15 cellular contexts compared by ENCODE assay signal in the genomic region with DNA sequence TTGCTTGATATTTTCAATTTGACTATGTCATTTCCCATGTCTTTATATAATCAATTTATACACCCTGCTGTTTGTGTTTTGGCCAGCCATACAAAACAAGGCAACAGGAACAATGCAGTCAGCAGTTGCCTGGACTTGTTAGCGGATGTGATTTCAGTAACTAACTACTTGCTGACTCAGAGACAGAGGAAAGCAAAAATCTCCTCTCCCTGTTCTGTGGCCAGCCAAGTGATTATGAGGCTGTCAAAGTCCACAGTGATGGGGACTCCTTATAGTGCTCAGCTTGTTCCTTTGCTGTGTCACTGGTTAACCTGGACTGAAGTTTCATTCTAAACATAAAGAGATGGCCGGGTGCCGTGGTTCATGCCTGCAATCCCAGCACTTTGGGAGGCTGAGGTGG. TPM values are rescaled to one million over a fixed set of nuclear protein-coding genes. Genes with fewer than 3 reads are reported as not detected.
A peak's percentile ranks its signal among the peaks of the same experiment; 100 is the strongest.
DNase-seq lines count a peak whose midpoint lies in the region; ATAC-seq and TF ChIP-seq lines count a peak whose summit lies in the region.
"Had no signal": no experiment of that assay in that cellular context is flagged by ENCODE, and none has a peak within 500 bp of the region (broad histone marks: within the 10 kb centered on the region; RNA-seq: fewer than 3 reads in every experiment).

No MANE protein-coding gene starts in this region.

- no peak for TF ChIP-seq POLR2A in esophagus squamous epithelium (IDR thresholded peaks at IDR 0.05)

- H3K4me1 ChIP-seq in esophagus squamous epithelium (peaks cover 0 to 13% (median 2%) of the 10 kb centered on the region in 3 donors), neuronal stem cell (ENCODE audit: control insufficient read depth in 2 of 2, insufficient read depth in 1 of 2, low read depth in 1 of 2, low read length in 2 of 2) (peaks cover 7 to 15% of the 10 kb centered on the region in 2 donors)
- H3K4me1 ChIP-seq: SJCRH30, vagina had no signal

- no peak overlapping the region for H3K27ac Mint-ChIP-seq in T-helper 2 cell treated with Interferon-gamma antibody and Interleukin-4, amounts not matched to agents 5 μg/mL and 100 μg/mL, for 36 hours
- H3K27ac Mint-ChIP-seq: activated naive CD4-positive, alpha-beta T cell treated with anti-CD3 and anti-CD28 coated beads, Interleukin-2, amount 50 U/mL, for 72 hours had no signal

- intact Hi-C loops in esophagus squamous epithelium (cut with DNase I), result no loop called here

- H4K8ac ChIP-seq in neuronal stem cell (ENCODE audit: low read depth, low read length), result no peak overlapping the region

- no peak overlapping the region for H2BK120ac ChIP-seq in neuronal stem cell (ENCODE audit: low read depth, low read length)

- DNase-seq in RKO (ENCODE audit: low spot score) (peak; percentile 81), esophagus squamous epithelium (lab: John Stamatoyannopoulos, UW) (no peak), neuronal stem cell (ENCODE audit: low spot score) (no peak), substantia nigra (lab: John Stamatoyannopoulos, UW) (no peak), HEK293T (ENCODE audit: extremely low spot score) (no peak), NCI-H1092 (lab: John Stamatoyannopoulos, UW) (no peak)
- no peak for DNase-seq in T-helper 2 cell treated with Interferon-gamma antibody and Interleukin-4, amounts not matched to agents 5 μg/mL and 100 μg/mL, for 36 hours (ENCODE audit: low spot score)
- DNase-seq: activated CD4-positive, alpha-beta T cell treated with anti-CD3 and anti-CD28 coated beads, Interleukin-2, amount 50 U/mL, for 4 hours; kidney; NCI-H2081; posterior cingulate gyrus; SJCRH30 had no signal

- H3K4me1 Mint-ChIP-seq in T-helper 2 cell treated with Interferon-gamma antibody and Interleukin-4, amounts not matched to agents 5 μg/mL and 100 μg/mL, for 36 hours (ENCODE audit: low read depth), result no peaks in the 10 kb centered on the region

- CTCF ChIA-PET in HEK293T (lab: Yijun Ruan, JAX), result no interaction called here

- no peak overlapping the region for H2AFZ ChIP-seq in neuronal stem cell (ENCODE audit: low read length)

- no peak overlapping the region for H3K4ac ChIP-seq in neuronal stem cell (ENCODE audit: low read length)

- no peak overlapping the region for H3K4me2 ChIP-seq in neuronal stem cell (ENCODE audit: insufficient read depth, low read length, poor library complexity, severe bottlenecking)

- no peaks in the 10 kb centered on the region for H3K79me1 ChIP-seq in neuronal stem cell (ENCODE audit: low read depth, low read length)

- H2BK15ac ChIP-seq in neuronal stem cell (ENCODE audit: low read length), result no peak overlapping the region

- no peaks in the 10 kb centered on the region for H3K9me3 ChIP-seq in esophagus squamous epithelium
- peaks cover 0 to 4% of the 10 kb centered on the region in 2 donors for H3K9me3 ChIP-seq in neuronal stem cell (replicated peaks in 1 of 2; ENCODE audit: control insufficient read depth in 2 of 2, insufficient read depth in 1 of 2, low read depth in 1 of 2, low read length in 2 of 2)
- H3K9me3 ChIP-seq: SJCRH30, vagina had no signal

- H3K36me3 Mint-ChIP-seq in T-helper 2 cell treated with Interferon-gamma antibody and Interleukin-4, amounts not matched to agents 5 μg/mL and 100 μg/mL, for 36 hours (ENCODE audit: low read depth), result no peaks in the 10 kb centered on the region
- H3K36me3 Mint-ChIP-seq: activated naive CD4-positive, alpha-beta T cell treated with anti-CD3 and anti-CD28 coated beads, Interleukin-2, amount 50 U/mL, for 72 hours had no signal

- WGBS in esophagus squamous epithelium, 2 donors, result 52 to 64% methylated on average over 1 to 3 of the region's 3 CpGs
- WGBS in neuronal stem cell (ENCODE audit: extremely low coverage in 2 of 2, insufficient read length in 2 of 2, insufficient replicate concordance in 1 of 2), 2 donors, result no CpG with 5 or more reads among the region's 3 CpGs

- no peak overlapping the region for H3K4me3 Mint-ChIP-seq in T-helper 2 cell treated with Interferon-gamma antibody and Interleukin-4, amounts not matched to agents 5 μg/mL and 100 μg/mL, for 36 hours

- no peak overlapping the region for H2BK12ac ChIP-seq in neuronal stem cell (ENCODE audit: low read length)

- H3K14ac ChIP-seq in neuronal stem cell (ENCODE audit: low read length), result no peak overlapping the region

- TF ChIP-seq CTCF in esophagus squamous epithelium (IDR thresholded peaks at IDR 0.05), result no peak

- no peak overlapping the region for H4K91ac ChIP-seq in neuronal stem cell (ENCODE audit: low read depth, low read length, poor library complexity)

- no peaks in the 10 kb centered on the region for H3K27me3 ChIP-seq in esophagus squamous epithelium
- H3K27me3 ChIP-seq in neuronal stem cell (ENCODE audit: control insufficient read depth in 3 of 3, insufficient read depth in 3 of 3, low read depth in 1 of 3, low read length in 3 of 3), result no peaks in the 10 kb centered on the region
- H3K27me3 ChIP-seq: SJCRH30, vagina had no signal

- H3K4me3 ChIP-seq in esophagus squamous epithelium (no peak overlapping the region), neuronal stem cell (ENCODE audit: low read length in 2 of 2) (no peak overlapping the region)
- H3K4me3 ChIP-seq: SJCRH30, vagina had no signal

- no peak overlapping the region for H3K23ac ChIP-seq in neuronal stem cell (ENCODE audit: low read depth, low read length, poor library complexity)

- H3K27ac ChIP-seq in esophagus squamous epithelium, result peak overlapping the region in 3 of 4 donors; percentile 58 to 62 (median 58)
- H3K27ac ChIP-seq in neuronal stem cell (replicated peaks; ENCODE audit: low read length), result peak overlapping the region; percentile 73
- H3K27ac ChIP-seq in substantia nigra (ENCODE audit: low read depth, low read length, poor library complexity, severe bottlenecking), result no peak overlapping the region
- H3K27ac ChIP-seq: SJCRH30, vagina had no signal

- H2AK5ac ChIP-seq in neuronal stem cell (ENCODE audit: low read depth, low read length), result no peak overlapping the region

- no peaks in the 10 kb centered on the region for H3K9me3 Mint-ChIP-seq in T-helper 2 cell treated with Interferon-gamma antibody and Interleukin-4, amounts not matched to agents 5 μg/mL and 100 μg/mL, for 36 hours
- H3K9me3 Mint-ChIP-seq: activated naive CD4-positive, alpha-beta T cell treated with anti-CD3 and anti-CD28 coated beads, Interleukin-2, amount 50 U/mL, for 72 hours had no signal

- peak overlapping the region; percentile 11 for H3K18ac ChIP-seq in neuronal stem cell (ENCODE audit: low read length)

- H3K36me3 ChIP-seq in esophagus squamous epithelium (no peaks in the 10 kb centered on the region), neuronal stem cell (replicated peaks in 1 of 2; ENCODE audit: control insufficient read depth in 2 of 2, insufficient read depth in 2 of 2, low read length in 2 of 2) (no peaks in the 10 kb centered on the region)
- H3K36me3 ChIP-seq: SJCRH30, vagina had no signal

- H3K9ac ChIP-seq in neuronal stem cell (ENCODE audit: low read depth, low read length, poor library complexity), result no peak overlapping the region

- POLR2A ChIA-PET in HEK293T (lab: Yijun Ruan, JAX), result no interaction called here

- peak overlapping the region; percentile 42 for H2BK5ac ChIP-seq in neuronal stem cell (ENCODE audit: low read length)

- H3K27me3 Mint-ChIP-seq in T-helper 2 cell treated with Interferon-gamma antibody and Interleukin-4, amounts not matched to agents 5 μg/mL and 100 μg/mL, for 36 hours (ENCODE audit: low read depth), result peaks cover 5% of the 10 kb centered on the region

- ATAC-seq in GM18511 (IDR thresholded peaks at IDR 0.05; ENCODE audit: unreplicated experiment), result peak; percentile 54
- ATAC-seq: activated naive CD4-positive, alpha-beta T cell treated with anti-CD3 and anti-CD28 coated beads, Interleukin-2, amount 50 U/mL, for 72 hours had no signal

TF ChIP-seq in HEK293T, 16 proteins besides CTCF, POLR2A, EP300 and RAD21:
- TF ChIP-seq CTBP1 (IDR thresholded peaks at IDR 0.05; ENCODE audit: borderline replicate concordance), result no peak
- no peak for TF ChIP-seq TARDBP (IDR thresholded peaks at IDR 0.05)
- no peak for TF ChIP-seq L3MBTL2 (conservative IDR thresholded peaks at IDR 0.05)
- no peak for TF ChIP-seq SUZ12 (IDR thresholded peaks at IDR 0.05)
- no peak for TF ChIP-seq FOXM1 (IDR thresholded peaks at IDR 0.05; ENCODE audit: borderline replicate concordance)
- TF ChIP-seq FOXA1 (IDR thresholded peaks at IDR 0.05), result no peak
- no peak for TF ChIP-seq SP1 (IDR thresholded peaks at IDR 0.05)
- no peak for TF ChIP-seq LEF1 (IDR thresholded peaks at IDR 0.05; ENCODE audit: borderline replicate concordance)
- TF ChIP-seq, protein P1, sequence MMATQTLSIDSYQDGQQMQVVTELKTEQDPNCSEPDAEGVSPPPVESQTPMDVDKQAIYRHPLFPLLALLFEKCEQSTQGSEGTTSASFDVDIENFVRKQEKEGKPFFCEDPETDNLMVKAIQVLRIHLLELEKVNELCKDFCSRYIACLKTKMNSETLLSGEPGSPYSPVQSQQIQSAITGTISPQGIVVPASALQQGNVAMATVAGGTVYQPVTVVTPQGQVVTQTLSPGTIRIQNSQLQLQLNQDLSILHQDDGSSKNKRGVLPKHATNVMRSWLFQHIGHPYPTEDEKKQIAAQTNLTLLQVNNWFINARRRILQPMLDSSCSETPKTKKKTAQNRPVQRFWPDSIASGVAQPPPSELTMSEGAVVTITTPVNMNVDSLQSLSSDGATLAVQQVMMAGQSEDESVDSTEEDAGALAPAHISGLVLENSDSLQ (IDR thresholded peaks at IDR 0.05), result no peak
- no peak for TF ChIP-seq BHLHE40 (IDR thresholded peaks at IDR 0.05; ENCODE audit: borderline replicate concordance)
- TF ChIP-seq FOXK2 (IDR thresholded peaks at IDR 0.05), result no peak
- no peak for TF ChIP-seq NFRKB (IDR thresholded peaks at IDR 0.05)
- TF ChIP-seq ARNT (IDR thresholded peaks at IDR 0.05), result no peak
- no peak for TF ChIP-seq ELF4 (IDR thresholded peaks at IDR 0.05)
- no peak for TF ChIP-seq ZNF384 (IDR thresholded peaks at IDR 0.05)
- TF ChIP-seq HDGF (IDR thresholded peaks at IDR 0.05; ENCODE audit: borderline replicate concordance), result no peak

RNA-seq across cellular contexts. Expression of a gene that starts 32.6 kb away (rescaled TPM):
- total RNA-seq in esophagus squamous epithelium, result 100 to 1,000 TPM; 134 to 221 (median 177) TPM
- 210 TPM for polyA plus RNA-seq in neuronal stem cell (2013, experiment 1 of 2)
- polyA plus RNA-seq in neuronal stem cell (2013, experiment 2 of 2), result 208 TPM

RNA-seq across cellular contexts. Expression of a gene that starts 34.4 kb away (rescaled TPM):
- 10 to 100 TPM in 1 of 4 donors, 1 to 10 TPM in 3; 7.3 to 11.2 (median 7.7) TPM for total RNA-seq in esophagus squamous epithelium
- 4.6 TPM for polyA plus RNA-seq in neuronal stem cell (2013, experiment 1 of 2)
- 4.9 TPM for polyA plus RNA-seq in neuronal stem cell (2013, experiment 2 of 2)
